In the genomic region with DNA sequence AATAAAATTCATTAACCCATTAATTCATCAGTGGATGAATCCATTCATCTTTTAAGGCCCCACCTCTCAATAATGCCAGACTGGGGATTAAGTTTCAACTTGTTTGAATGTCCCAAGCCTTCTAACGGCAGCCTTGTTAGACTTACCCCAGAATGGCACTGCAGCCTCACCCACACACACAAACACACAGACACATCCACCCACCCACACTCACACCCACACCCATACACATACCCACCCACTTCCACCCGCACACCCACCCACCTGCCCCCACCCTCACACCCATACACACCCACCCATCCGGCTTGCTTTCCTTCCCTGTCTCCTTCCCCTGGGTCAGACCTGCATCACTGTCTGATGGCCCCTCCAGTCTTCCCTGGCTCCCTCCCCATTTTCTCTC, we compare ENCODE assay signal across 23 cellular contexts.
A peak's percentile ranks its signal among the peaks of the same experiment; 100 is the strongest.
DNase-seq lines count a peak whose midpoint lies in the region; ATAC-seq and TF ChIP-seq lines count a peak whose summit lies in the region.
"Had no signal": no experiment of that assay in that cellular context is flagged by ENCODE, and none has a peak within 500 bp of the region (broad histone marks: within the 10 kb centered on the region; RNA-seq: fewer than 3 reads in every experiment).

No MANE protein-coding gene starts in this region.

- peaks cover 2% of the 10 kb centered on the region for H3K36me3 Mint-ChIP-seq in central memory CD8-positive, alpha-beta T cell (ENCODE audit: insufficient read depth)
- H3K36me3 Mint-ChIP-seq in natural killer cell treated with Interleukin-12 subunit alpha and Interleukin-12 subunit beta and Interleukin-15 and Interleukin-18, amount 100 ng/mL, for 72 hours: peaks cover 9% of the 10 kb centered on the region
- H3K36me3 Mint-ChIP-seq: activated naive CD8-positive, alpha-beta T cell treated with anti-CD3 and anti-CD28 coated beads for 36 hours; IgD-negative memory B cell; naive B cell had no signal

- H3K9me3 Mint-ChIP-seq in central memory CD8-positive, alpha-beta T cell: no peaks in the 10 kb centered on the region
- H3K9me3 Mint-ChIP-seq in natural killer cell treated with Interleukin-12 subunit alpha and Interleukin-12 subunit beta and Interleukin-15 and Interleukin-18, amount 100 ng/mL, for 72 hours: no peaks in the 10 kb centered on the region
- H3K9me3 Mint-ChIP-seq: activated naive CD8-positive, alpha-beta T cell treated with anti-CD3 and anti-CD28 coated beads for 36 hours; T-helper 1 cell treated with Interleukin-12 subunit alpha and Interleukin-12 subunit beta and Interleukin-4 antibody, amounts not matched to agents 30 μg/mL and 1 μg/mL, for 36 hours had no signal

- H3K9ac ChIP-seq in HUES64 (ENCODE audit: low read depth, low read length): no peak overlapping the region
- H3K9ac ChIP-seq in stomach smooth muscle (ENCODE audit: low read length in 2 of 2): no peak overlapping the region
- H3K9ac ChIP-seq: SK-N-SH had no signal

- TF ChIP-seq CTCF in A673 (conservative IDR thresholded peaks at IDR 0.05; ENCODE audit: low read depth, low read length): no peak

- H3K4me1 ChIP-seq in HUES64 (ENCODE audit: insufficient read depth, low read length): peaks cover 40% of the 10 kb centered on the region
- peaks cover 35% of the 10 kb centered on the region for H3K4me1 ChIP-seq in stomach smooth muscle (ENCODE audit: control insufficient read depth, insufficient read depth, low read length)
- peaks cover 2% of the 10 kb centered on the region for H3K4me1 ChIP-seq in A673 (ENCODE audit: insufficient read depth, low read length, poor library complexity, severe bottlenecking)

- H3K9me3 ChIP-seq in HUES64 (ENCODE audit: insufficient read depth, low read depth, low read length) (no peaks in the 10 kb centered on the region), stomach smooth muscle (ENCODE audit: control insufficient read depth in 2 of 2, low read length in 2 of 2) (no peaks in the 10 kb centered on the region), A673 (ENCODE audit: low read depth, low read length, poor library complexity, severe bottlenecking) (no peaks in the 10 kb centered on the region)
- H3K9me3 ChIP-seq: left lung, SK-N-SH had no signal

- no peaks in the 10 kb centered on the region for H3K27me3 Mint-ChIP-seq in central memory CD8-positive, alpha-beta T cell
- no peaks in the 10 kb centered on the region for H3K27me3 Mint-ChIP-seq in natural killer cell treated with Interleukin-12 subunit alpha and Interleukin-12 subunit beta and Interleukin-15 and Interleukin-18, amount 100 ng/mL, for 72 hours
- H3K27me3 Mint-ChIP-seq: activated naive CD8-positive, alpha-beta T cell treated with anti-CD3 and anti-CD28 coated beads for 36 hours had no signal

- H3K27ac Mint-ChIP-seq in central memory CD8-positive, alpha-beta T cell (ENCODE audit: low read depth): peak overlapping the region; percentile 14
- no peak overlapping the region for H3K27ac Mint-ChIP-seq in natural killer cell treated with Interleukin-12 subunit alpha and Interleukin-12 subunit beta and Interleukin-15 and Interleukin-18, amount 100 ng/mL, for 72 hours
- H3K27ac Mint-ChIP-seq: activated naive CD8-positive, alpha-beta T cell treated with anti-CD3 and anti-CD28 coated beads for 36 hours; IgD-negative memory B cell; T-helper 1 cell treated with Interleukin-12 subunit alpha and Interleukin-12 subunit beta and Interleukin-4 antibody, amounts not matched to agents 30 μg/mL and 1 μg/mL, for 36 hours had no signal

- H3K27me3 ChIP-seq in HUES64 (ENCODE audit: insufficient read depth, low read length) (no peaks in the 10 kb centered on the region), stomach smooth muscle (ENCODE audit: control insufficient read depth in 1 of 2, insufficient read depth in 2 of 2, low read length in 2 of 2) (no peaks in the 10 kb centered on the region), A673 (replicated peaks; ENCODE audit: insufficient read depth, low read depth, low read length, poor library complexity) (no peaks in the 10 kb centered on the region)
- H3K27me3 ChIP-seq: left lung had no signal

- DNase-seq in central memory CD8-positive, alpha-beta T cell (ENCODE audit: low spot score in 2 of 2): no peak
- no peak for DNase-seq in natural killer cell treated with Interleukin-12 subunit alpha and Interleukin-12 subunit beta and Interleukin-15 and Interleukin-18, amount 100 ng/mL, for 72 hours (ENCODE audit: low spot score)
- DNase-seq in amygdala (lab: John Stamatoyannopoulos, UW): no peak
- DNase-seq in A673 (ENCODE audit: low spot score): no peak
- no peak for DNase-seq in OCI-M2 (lab: John Stamatoyannopoulos, UW; ENCODE audit: unreplicated experiment)
- DNase-seq: activated CD4-positive, alpha-beta T cell treated with anti-CD3 and anti-CD28 coated beads for 4 hours; activated naive CD8-positive, alpha-beta T cell treated with anti-CD3 and anti-CD28 coated beads for 36 hours; activated T-cell treated with anti-CD3 and anti-CD28 coated beads for 4 hours; C1 segment of cervical spinal cord; Calu3; central memory CD4-positive, alpha-beta T cell; DND-41; left lung; naive B cell; NCI-H1048; NCI-H1694; NCI-H510A; SK-N-SH; stimulated activated CD4-positive, alpha-beta T cell treated with anti-CD3 and anti-CD28 coated beads, Interleukin-4, amount 100 ng/mL, for 1 hour had no signal

- POLR2A ChIA-PET in A673 (lab: Charles Lee; ENCODE audit: low non-redundant PET): no interaction called here

- ATAC-seq in central memory CD8-positive, alpha-beta T cell (replicated peaks; ENCODE audit: extremely low read depth, poor library complexity, severe bottlenecking): no peak
- ATAC-seq in natural killer cell treated with Interleukin-12 subunit alpha and Interleukin-12 subunit beta and Interleukin-15 and Interleukin-18, amount 100 ng/mL, for 72 hours: no peak
- ATAC-seq: left lung had no signal

- CTCF ChIA-PET in A673 (lab: Charles Lee): no interaction called here

- BruUV-seq in A673 (replicated peaks; lab: Mats Ljungman, UMichigan): no TSS peak

- no peak overlapping the region for H3K4me3 ChIP-seq in HUES64 (ENCODE audit: low read length)
- no peak overlapping the region for H3K4me3 ChIP-seq in stomach smooth muscle (ENCODE audit: low read length in 2 of 2)
- no peak overlapping the region for H3K4me3 ChIP-seq in A673 (ENCODE audit: low read depth, low read length, poor library complexity, severe bottlenecking)
- H3K4me3 ChIP-seq: left lung had no signal

- peak overlapping the region; percentile 51; the same call in 1 of the 2 replicates for H3K27ac ChIP-seq in HUES64 (ENCODE audit: low read depth, low read length)
- peak overlapping the region; percentile 79 for H3K27ac ChIP-seq in stomach smooth muscle (ENCODE audit: low read length)
- H3K27ac ChIP-seq in A673 (ENCODE audit: low read depth, low read length, poor library complexity, severe bottlenecking): no peak overlapping the region

- no peaks in the 10 kb centered on the region; the same call in 1 of the 2 replicates for H3K36me3 ChIP-seq in HUES64 (ENCODE audit: insufficient read depth, low read length)
- H3K36me3 ChIP-seq in stomach smooth muscle (ENCODE audit: control insufficient read depth in 2 of 2, insufficient read depth in 2 of 2, low read length in 2 of 2): peaks cover 0 to 3% of the 10 kb centered on the region in 2 donors
- no peaks in the 10 kb centered on the region for H3K36me3 ChIP-seq in A673 (ENCODE audit: insufficient read depth, low read length, poor library complexity, severe bottlenecking)
- H3K36me3 ChIP-seq: left lung had no signal

- 83% methylated on average over 3 of the region's 3 CpGs for WGBS in HUES64

- H3K4me3 Mint-ChIP-seq in central memory CD8-positive, alpha-beta T cell: no peak overlapping the region
- peak overlapping the region; percentile 18 for H3K4me3 Mint-ChIP-seq in natural killer cell treated with Interleukin-12 subunit alpha and Interleukin-12 subunit beta and Interleukin-15 and Interleukin-18, amount 100 ng/mL, for 72 hours
- H3K4me3 Mint-ChIP-seq: activated naive CD8-positive, alpha-beta T cell treated with anti-CD3 and anti-CD28 coated beads for 36 hours; IgD-negative memory B cell; naive B cell; T-helper 1 cell treated with Interleukin-12 subunit alpha and Interleukin-12 subunit beta and Interleukin-4 antibody, amounts not matched to agents 30 μg/mL and 1 μg/mL, for 36 hours had no signal

- intact Hi-C loops in A673 (cut with micrococcal nuclease; ENCODE audit: unreplicated experiment): no loop called here

- peaks cover 27% of the 10 kb centered on the region for H3K4me1 Mint-ChIP-seq in central memory CD8-positive, alpha-beta T cell
- peaks cover 37 to 44% of the 10 kb centered on the region in 2 donors for H3K4me1 Mint-ChIP-seq in natural killer cell treated with Interleukin-12 subunit alpha and Interleukin-12 subunit beta and Interleukin-15 and Interleukin-18, amount 100 ng/mL, for 72 hours (ENCODE audit: low read depth in 2 of 2)
- H3K4me1 Mint-ChIP-seq: naive B cell had no signal
